Comparison of ENCODE assay signal across 21 cellular contexts in genomic region chr5:92841604-92842155, GRCh38.
DNase-seq lines count a peak whose midpoint lies in the region; ATAC-seq, FAIRE-seq and TF ChIP-seq lines count a peak whose summit lies in the region.
"Had no signal": no experiment of that assay in that cellular context is flagged by ENCODE, and none has a peak within 500 bp of the region (broad histone marks: within the 10 kb centered on the region; RNA-seq: fewer than 3 reads in every experiment).

No MANE protein-coding gene starts in this region.

- no peaks in the 10 kb centered on the region for H3K9me3 Mint-ChIP-seq in GM23338

- H3K4me1 ChIP-seq in BLaER1 (peaks cover 6% of the 10 kb centered on the region; the same call in 1 of the 2 replicates), GM23338 (ENCODE audit: insufficient read depth) (no peaks in the 10 kb centered on the region)
- H3K4me1 ChIP-seq: BE2C had no signal

- ATAC-seq in GM23338 = no peak
- ATAC-seq in GM21526 (IDR thresholded peaks at IDR 0.05; ENCODE audit: low FRiP score, unreplicated experiment) = no peak
- ATAC-seq: HCT116, K562 had no signal

- H3K36me3 Mint-ChIP-seq in GM23338 (ENCODE audit: low read depth) = no peaks in the 10 kb centered on the region
- H3K36me3 Mint-ChIP-seq: CD4-positive, alpha-beta memory T cell had no signal

- H3K9ac ChIP-seq in BLaER1 = no peak overlapping the region

- H3K27ac ChIP-seq in BLaER1 = no peak overlapping the region
- no peak overlapping the region for H3K27ac ChIP-seq in GM23338 (ENCODE audit: low read depth)

- H3K27me3 ChIP-seq in BLaER1 = no peaks in the 10 kb centered on the region
- H3K27me3 ChIP-seq in GM23338 (ENCODE audit: insufficient read depth) = no peaks in the 10 kb centered on the region
- no peaks in the 10 kb centered on the region for H3K27me3 ChIP-seq in bronchial epithelial cell (ENCODE audit: control insufficient read depth, insufficient read depth, low read length)
- H3K27me3 ChIP-seq: BE2C had no signal

- no peaks in the 10 kb centered on the region for H3K79me2 ChIP-seq in GM23338 (replicated peaks; ENCODE audit: insufficient read depth)

- 0 out of 2 replicates have a peak overlapping the region, but pooled peaks have one; percentile 1 for H2AFZ ChIP-seq in GM23338

- no peak overlapping the region for H3K4me3 Mint-ChIP-seq in GM23338
- H3K4me3 Mint-ChIP-seq: CD4-positive, alpha-beta memory T cell had no signal

- no peak overlapping the region for H3K27ac Mint-ChIP-seq in GM23338
- H3K27ac Mint-ChIP-seq: CD4-positive, alpha-beta memory T cell had no signal

- H4K20me1 ChIP-seq in BLaER1 = no peaks in the 10 kb centered on the region
- H4K20me1 ChIP-seq in GM23338 (replicated peaks; ENCODE audit: insufficient read depth) = no peaks in the 10 kb centered on the region

- no peaks in the 10 kb centered on the region for H3F3A ChIP-seq in GM23338 (replicated peaks; ENCODE audit: low read depth)

- FAIRE-seq in bronchial epithelial cell (lab: Jason Lieb, UNC) = peak; percentile 64
- FAIRE-seq: GM12892, GM18507, K562 had no signal

- H3K9me2 ChIP-seq in GM23338 (ENCODE audit: insufficient read depth) = no peaks in the 10 kb centered on the region

- peak overlapping the region; percentile 22; the same call in 1 of the 2 replicates for H3K4me2 ChIP-seq in BLaER1
- H3K4me2 ChIP-seq in GM23338 = no peak overlapping the region

- H3K4me1 Mint-ChIP-seq in GM23338 = 0 out of 3 replicates have a peak, but pooled peaks cover 3% of the 10 kb centered on the region
- H3K4me1 Mint-ChIP-seq: CD4-positive, alpha-beta memory T cell had no signal

- TF ChIP-seq CTCF in GM23338 (conservative IDR thresholded peaks at IDR 0.05; ENCODE audit: low read depth in 2 of 2) = no peak
- TF ChIP-seq CTCF in bronchial epithelial cell (IDR thresholded peaks at IDR 0.05; ENCODE audit: insufficient read depth, low read length, severe bottlenecking) = no peak

- H3K36me3 ChIP-seq in BLaER1 (no peaks in the 10 kb centered on the region), GM23338 (ENCODE audit: insufficient read depth) (no peaks in the 10 kb centered on the region), bronchial epithelial cell (ENCODE audit: control insufficient read depth, insufficient read depth, low read length) (no peaks in the 10 kb centered on the region)
- H3K36me3 ChIP-seq: BE2C had no signal

- H3K9me3 ChIP-seq in BLaER1 = no peaks in the 10 kb centered on the region
- H3K9me3 ChIP-seq: BE2C had no signal

- no peak overlapping the region for H3K4me3 ChIP-seq in BLaER1
- no peak overlapping the region for H3K4me3 ChIP-seq in GM23338
- H3K4me3 ChIP-seq in bronchial epithelial cell (ENCODE audit: low read depth, low read length) = no peak overlapping the region
- H3K4me3 ChIP-seq: K562 had no signal

- H3K27me3 Mint-ChIP-seq in GM23338 (ENCODE audit: insufficient read depth, low read depth, poor library complexity) = peaks cover 4% of the 10 kb centered on the region
- H3K27me3 Mint-ChIP-seq: CD4-positive, alpha-beta memory T cell had no signal

- no peak for DNase-seq in GM23338 (ENCODE audit: low spot score)
- DNase-seq in bronchial epithelial cell (ENCODE audit: low read depth) = no peak
- peak; percentile 41 for DNase-seq in kidney tubule cell (ENCODE audit: low spot score)
- no peak for DNase-seq in islet precursor cell
- DNase-seq in SKM-1 treated with dmso at 0.1 percent for 144 hours (lab: John Stamatoyannopoulos, UW; ENCODE audit: unreplicated experiment) = no peak
- no peak for DNase-seq in stimulated activated CD4-positive, alpha-beta T cell treated with anti-CD3 and anti-CD28 coated beads, Interleukin-4, amount 100 ng/mL, for 24 hours
- DNase-seq: BE2C; Calu3; CD4-positive, alpha-beta memory T cell; DMS53; NCI-H1092 treated with DMSO at 0.1 percent for 48 hours; NCI-H146; NCI-H2029 treated with DMSO at 0.1 percent for 48 hours; NK-92 treated with Interleukin-12 subunit alpha and Interleukin-12 subunit beta, amount 100 ng/mL, for 24 hours; Right ventricle myocardium superior had no signal

TF ChIP-seq in GM23338, 12 proteins besides CTCF, POLR2A, EP300 and RAD21:
- TF ChIP-seq ZNF114 (CRISPR knock-in tag; IDR thresholded peaks at IDR 0.05) = no peak
- no peak for TF ChIP-seq CREB1 (CRISPR knock-in tag; IDR thresholded peaks at IDR 0.05; ENCODE audit: low read depth)
- no peak for TF ChIP-seq ZNF462 (CRISPR knock-in tag; IDR thresholded peaks at IDR 0.05)
- no peak for TF ChIP-seq ETS1 (IDR thresholded peaks at IDR 0.05)
TF ChIP-seq in GM23338: peak in this region for 0.
